ENCODE assay signal across 8 cellular contexts in the genomic region with DNA sequence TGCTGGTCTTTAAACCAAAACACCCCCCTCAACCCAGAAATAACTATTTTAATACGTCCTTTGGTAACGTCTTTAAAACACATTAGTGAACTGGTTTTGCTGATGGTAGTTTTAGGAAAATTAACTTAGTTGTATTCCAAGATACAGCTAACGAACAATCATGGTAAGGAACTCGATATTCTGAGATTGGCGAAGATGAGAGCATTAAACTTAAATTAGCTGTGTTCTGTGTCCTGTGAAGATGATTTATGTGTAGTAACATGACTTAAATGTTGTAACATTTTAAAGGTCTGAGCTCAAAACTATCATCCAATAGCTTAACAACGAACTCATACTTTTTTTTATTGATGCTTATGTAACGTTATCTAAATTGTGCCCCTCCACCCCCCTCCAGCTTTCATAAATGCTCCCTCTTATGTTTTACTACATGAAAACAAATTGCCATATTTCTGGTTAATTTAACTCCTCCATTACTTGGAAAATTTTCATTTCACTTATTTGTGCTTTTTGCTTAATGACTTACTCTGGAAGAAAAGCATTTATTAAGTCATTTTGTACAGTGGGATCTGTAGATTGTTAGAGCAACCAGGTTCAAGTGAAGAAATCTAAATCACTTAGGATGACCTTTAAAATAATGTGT. TPM values are rescaled to one million over a fixed set of nuclear protein-coding genes. Genes with fewer than 3 reads are reported as not detected.
DNase-seq lines count a peak whose midpoint lies in the region; ATAC-seq and TF ChIP-seq lines count a peak whose summit lies in the region.
"Had no signal": no experiment of that assay in that cellular context is flagged by ENCODE, and none has a peak within 500 bp of the region (broad histone marks: within the 10 kb centered on the region; RNA-seq: fewer than 3 reads in every experiment).

No MANE protein-coding gene starts in this region.

- H3K27me3 ChIP-seq in HAP-1 (ENCODE audit: low read depth) (peaks cover 6% of the 10 kb centered on the region; the same call in 1 of the 2 replicates), skeletal muscle satellite cell (ENCODE audit: control insufficient read depth, insufficient read depth, low read length) (peaks cover 7% of the 10 kb centered on the region)

- POLR2A ChIA-PET in T-cell (lab: Charles Lee): interaction anchor here in 1 of 2 donors (0.6 kb wide), 1 partner anchor 18 kb away, joined by 7 read pairs; no protein-coding TSS in a partner anchor

- ATAC-seq in T-cell (replicated peaks in 1 of 4): no peak
- ATAC-seq: K562 had no signal

- DNase-seq in HAP-1 (ENCODE audit: low spot score in 2 of 2) (no peak), T-cell (no peak), glutamatergic neuron (no peak), NCI-H748 (lab: John Stamatoyannopoulos, UW; ENCODE audit: unreplicated experiment) (no peak), DMS153 (lab: John Stamatoyannopoulos, UW) (no peak)
- no peak for DNase-seq in stimulated activated CD4-positive, alpha-beta T cell treated with anti-CD3 and anti-CD28 coated beads, Interleukin-4, amount 100 ng/mL, for 4 hours

- H3K9ac ChIP-seq in skeletal muscle satellite cell (ENCODE audit: low read depth, low read length): no peak overlapping the region

- peaks cover 4 to 25% of the 10 kb centered on the region in 2 donors for H3K27me3 Mint-ChIP-seq in T-cell
- peaks cover 16% of the 10 kb centered on the region for H3K27me3 Mint-ChIP-seq in glutamatergic neuron (ENCODE audit: unreplicated experiment)

- peak overlapping the region in 1 of 2 donors; percentile 1 for H3K27ac Mint-ChIP-seq in T-cell
- peak overlapping the region; percentile 95 for H3K27ac Mint-ChIP-seq in glutamatergic neuron (ENCODE audit: unreplicated experiment)

- H3K36me3 ChIP-seq in HAP-1 (replicated peaks): no peaks in the 10 kb centered on the region
- no peaks in the 10 kb centered on the region for H3K36me3 ChIP-seq in skeletal muscle satellite cell (ENCODE audit: insufficient read depth, low read length)

- H3K4me1 Mint-ChIP-seq in T-cell (peaks cover 11 to 16% (median 12%) of the 10 kb centered on the region in 3 donors), glutamatergic neuron (ENCODE audit: low read depth, unreplicated experiment) (peaks cover 34% of the 10 kb centered on the region)

- H3K9me3 Mint-ChIP-seq in T-cell: no peaks in the 10 kb centered on the region
- H3K9me3 Mint-ChIP-seq in glutamatergic neuron (ENCODE audit: unreplicated experiment): peaks cover 20% of the 10 kb centered on the region

- H3K9me3 ChIP-seq in HAP-1 (no peaks in the 10 kb centered on the region), skeletal muscle satellite cell (replicated peaks; ENCODE audit: low read length) (no peaks in the 10 kb centered on the region)

- H3K4me1 ChIP-seq in HAP-1 (no peaks in the 10 kb centered on the region), skeletal muscle satellite cell (ENCODE audit: control insufficient read depth, insufficient read depth, low read length) (peaks cover 13% of the 10 kb centered on the region)

- H3K4me2 ChIP-seq in skeletal muscle satellite cell (ENCODE audit: low read length): peak overlapping the region; percentile 95

- CTCF ChIA-PET in T-cell (lab: Charles Lee): interaction anchor here (0.6 to 1.0 kb wide), 5 partner anchors 8 to 331 kb away, joined by 3 to 4 read pairs (median 3); no protein-coding TSS in a partner anchor

- TF ChIP-seq CTCF in glutamatergic neuron (IDR thresholded peaks at IDR 0.05; ENCODE audit: partially characterized antibody, unreplicated experiment): no peak

- H3K4me3 Mint-ChIP-seq in T-cell: peak overlapping the region; percentile 75 to 79 (median 76)
- peak overlapping the region; percentile 92 for H3K4me3 Mint-ChIP-seq in glutamatergic neuron (ENCODE audit: unreplicated experiment)

- peak overlapping the region; percentile 34 for H3K4me3 ChIP-seq in HAP-1
- no peak overlapping the region for H3K4me3 ChIP-seq in skeletal muscle satellite cell (ENCODE audit: low read length)
- H3K4me3 ChIP-seq: K562 had no signal

- in situ Hi-C loops in HAP-1 (cut with MboI; ENCODE audit: low sequenced_read_pairs): no loop called here

- H3K36me3 Mint-ChIP-seq in T-cell (no peaks in the 10 kb centered on the region), glutamatergic neuron (ENCODE audit: unreplicated experiment) (no peaks in the 10 kb centered on the region)

RNA-seq across cellular contexts. Expression of gene SDK1, which starts 1.7 kb away (rescaled TPM):
- total RNA-seq in T-cell (1 to 10 TPM in 2 of 5 donors, under 1 TPM in 3; 0.47 to 1.7 (median 0.63) TPM), glutamatergic neuron (ENCODE audit: unreplicated experiment) (225 TPM)
- total RNA-seq in skeletal muscle satellite cell (2012; rRNA removed): under 0.01 and 2.0 TPM in 2 replicates

Comparison
In these comparisons a context has a peak if more than half of its experiments do, and no peak if none do; other contexts are left out.
1. RNA of gene SDK1, which starts 1.7 kb away (total RNA-seq): 225 TPM in glutamatergic neuron (single experiment); 0.47 to 1.7 TPM in T-cell; every median in the first group is over 10 times any median in the second.